In the genomic region with DNA sequence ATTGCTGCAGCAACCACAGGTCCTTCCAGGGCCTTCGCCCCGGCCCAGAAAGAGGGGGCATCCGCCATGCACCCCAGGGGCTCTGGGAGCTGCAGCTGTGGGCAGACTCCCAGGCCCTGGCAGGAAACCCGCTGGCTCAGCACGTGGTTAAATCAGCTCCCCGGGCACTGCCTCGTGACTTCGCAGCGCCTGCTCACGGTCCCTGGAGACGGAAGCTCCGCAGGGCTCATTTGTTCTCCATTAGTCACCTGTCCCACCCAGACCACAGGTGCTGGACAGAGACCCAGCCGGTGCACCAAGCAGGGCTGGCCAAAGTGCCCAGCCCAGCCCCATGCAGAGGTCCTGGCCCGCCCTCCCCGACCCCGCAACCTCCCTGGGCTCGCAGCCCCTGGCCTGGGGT, we compare ENCODE assay signal across 9 cellular contexts. TPM values are rescaled to one million over a fixed set of nuclear protein-coding genes. Genes with fewer than 3 reads are reported as not detected.
A peak's percentile ranks its signal among the peaks of the same experiment; 100 is the strongest.
DNase-seq lines count a peak whose midpoint lies in the region; ATAC-seq and TF ChIP-seq lines count a peak whose summit lies in the region.
"Had no signal": no experiment of that assay in that cellular context is flagged by ENCODE, and none has a peak within 500 bp of the region (broad histone marks: within the 10 kb centered on the region; RNA-seq: fewer than 3 reads in every experiment).

No MANE protein-coding gene starts in this region.

- 29 to 43% methylated on average over 5 to 17 of the region's 17 CpGs for WGBS in GM23248 (ENCODE audit: low coverage in 1 of 2, low lambda C conversion rate in 2 of 2, missing lambda C conversion rate in 2 of 2), 2 experiments
- WGBS in esophagus squamous epithelium, 2 donors, result 20 to 35% methylated on average over 1 to 10 of the region's 17 CpGs

- H3K9me3 ChIP-seq in GM23248 (ENCODE audit: low read depth) (no peaks in the 10 kb centered on the region), Panc1 (ENCODE audit: control insufficient read depth, insufficient read depth, low read depth, low read length) (no peaks in the 10 kb centered on the region), esophagus squamous epithelium (no peaks in the 10 kb centered on the region)

- no peaks in the 10 kb centered on the region for H4K20me1 ChIP-seq in GM23248 (ENCODE audit: insufficient read depth)

- H3K4me1 ChIP-seq in GM23248 (ENCODE audit: insufficient read depth) (no peaks in the 10 kb centered on the region), Panc1 (ENCODE audit: control insufficient read depth, insufficient read depth, low read length) (peaks cover 29% of the 10 kb centered on the region), esophagus squamous epithelium (peaks cover 0 to 23% (median 3%) of the 10 kb centered on the region in 3 donors)

- no peak for TF ChIP-seq CTCF in Panc1 (IDR thresholded peaks at IDR 0.05)
- no peak for TF ChIP-seq CTCF in esophagus squamous epithelium (IDR thresholded peaks at IDR 0.05)

- ATAC-seq in Panc1 (peak; percentile 37; the same call in 1 of the 2 replicates), HG03135 (IDR thresholded peaks at IDR 0.05; ENCODE audit: unreplicated experiment) (no peak)
- ATAC-seq: effector memory CD8-positive, alpha-beta T cell had no signal

- intact Hi-C loops in Panc1 (cut with micrococcal nuclease; ENCODE audit: unreplicated experiment), result no loop called here
- intact Hi-C loops in esophagus squamous epithelium (cut with DNase I), result no loop called here

- H3F3A ChIP-seq in GM23248 (ENCODE audit: insufficient read depth), result no peaks in the 10 kb centered on the region

- no peaks in the 10 kb centered on the region for H3K9me2 ChIP-seq in GM23248 (ENCODE audit: insufficient read depth)

- peak; percentile 93 for DNase-seq in A172 (ENCODE audit: low spot score)
- peak; percentile 78 for DNase-seq in GM23248
- DNase-seq in Panc1 (ENCODE audit: low read depth, low spot score), result no peak
- DNase-seq in foreskin melanocyte, result peak; percentile 13
- DNase-seq in esophagus squamous epithelium (lab: John Stamatoyannopoulos, UW), result no peak
- DNase-seq in NCI-H510A treated with DMSO at 0.1 percent for 48 hours (lab: John Stamatoyannopoulos, UW), result no peak
- no peak for DNase-seq in stimulated activated CD4-positive, alpha-beta T cell treated with anti-CD3 and anti-CD28 coated beads, Interleukin-4, amount 100 ng/mL, for 24 hours
- DNase-seq: effector memory CD8-positive, alpha-beta T cell had no signal

- POLR2A ChIA-PET in Panc1 (lab: Charles Lee), result no interaction called here

- H3K27ac ChIP-seq in GM23248, result no peak overlapping the region
- H3K27ac ChIP-seq in Panc1 (ENCODE audit: low read length), result no peak overlapping the region
- no peak overlapping the region for H3K27ac ChIP-seq in esophagus squamous epithelium

- H3K9ac ChIP-seq in GM23248, result no peak overlapping the region

- no peak overlapping the region for H3K4me2 ChIP-seq in GM23248 (ENCODE audit: unreplicated experiment)

- H3K4me3 ChIP-seq in GM23248 (no peak overlapping the region), Panc1 (ENCODE audit: low read depth in 2 of 2, low read length in 2 of 2) (no peak overlapping the region), esophagus squamous epithelium (no peak overlapping the region)

- no peaks in the 10 kb centered on the region for H3K36me3 ChIP-seq in GM23248 (ENCODE audit: low read depth)
- H3K36me3 ChIP-seq in Panc1 (ENCODE audit: control insufficient read depth, insufficient read depth, low read length), result no peaks in the 10 kb centered on the region
- H3K36me3 ChIP-seq in esophagus squamous epithelium, result no peaks in the 10 kb centered on the region

- TF ChIP-seq POLR2A in esophagus squamous epithelium (IDR thresholded peaks at IDR 0.05), result no peak

- H2AFZ ChIP-seq in GM23248, result no peak overlapping the region

- no peaks in the 10 kb centered on the region for H3K79me2 ChIP-seq in GM23248 (ENCODE audit: insufficient read depth)

- in situ Hi-C loops in GM23248 (cut with MboI) (no loop called here), Panc1 (cut with HindIII; ENCODE audit: low pct_unique_long_range_greater_than_20kb, low sequenced_read_pairs) (no loop called here)

- BruUV-seq in Panc1 (replicated peaks; lab: Mats Ljungman, UMichigan), result no TSS peak

- H3K27me3 ChIP-seq in GM23248 (replicated peaks; ENCODE audit: insufficient read depth), result peaks cover 28% of the 10 kb centered on the region
- H3K27me3 ChIP-seq in Panc1 (ENCODE audit: control insufficient read depth, insufficient read depth, low read length), result no peaks in the 10 kb centered on the region
- peaks cover 0 to 98% (median 2%) of the 10 kb centered on the region in 4 donors for H3K27me3 ChIP-seq in esophagus squamous epithelium

- CTCF ChIA-PET in Panc1 (lab: Charles Lee), result interaction anchor here (0.6 kb wide), 1 partner anchor 12 kb away, joined by 3 read pairs; no protein-coding TSS in a partner anchor

RNA-seq across cellular contexts. Expression of a gene that starts 14.7 kb away (rescaled TPM):
- 0.31 and 0.36 TPM in 2 replicates for total RNA-seq in A172 (2014; rRNA removed; shearing (Covaris generic))
- not detected in 2 replicates for total RNA-seq in GM23248 (2014; rRNA removed; shearing (Covaris generic))
- polyA plus RNA-seq in GM23248 (2016; fragmentation: Nextera tagmentation; extraction: Ambion mirVana), result 0.38 TPM in 1 of 2 replicates, not detected in the other
- total RNA-seq in Panc1 (2021; ENCODE audit: unreplicated experiment) (19.4 TPM), esophagus squamous epithelium (not detected)
- polyA plus RNA-seq in Panc1 (2012; ENCODE audit: insufficient read length), result 37.9 TPM

RNA-seq across cellular contexts. Expression of a gene that starts 41.1 kb away (rescaled TPM):
- 88.1 and 91.0 TPM in 2 replicates for total RNA-seq in A172 (2014; rRNA removed; shearing (Covaris generic))
- total RNA-seq in GM23248 (2014; rRNA removed; shearing (Covaris generic)), result 0.43 TPM in 1 of 2 replicates, not detected in the other
- polyA plus RNA-seq in GM23248 (2016; fragmentation: Nextera tagmentation; extraction: Ambion mirVana), result not detected in 2 replicates
- 178 TPM for total RNA-seq in Panc1 (2021; ENCODE audit: unreplicated experiment)
- 392 TPM for polyA plus RNA-seq in Panc1 (2012; ENCODE audit: insufficient read length)
- 1 to 10 TPM in 3 of 4 donors, under 1 TPM in 1; 0.44 to 3.1 (median 1.9) TPM for total RNA-seq in esophagus squamous epithelium

Comparison
In these comparisons a context has a peak if more than half of its experiments do, and no peak if none do; other contexts are left out.
1. DNase-seq: peak in A172 (single experiment), GM23248 (single experiment) and foreskin melanocyte (single experiment); none in Panc1 (single experiment), esophagus squamous epithelium (single experiment), NCI-H510A treated with DMSO at 0.1 percent for 48 hours (single experiment) and stimulated activated CD4-positive, alpha-beta T cell treated with anti-CD3 and anti-CD28 coated beads, Interleukin-4, amount 100 ng/mL, for 24 hours (single experiment).
2. RNA of a gene that starts 14.7 kb away (total RNA-seq): 19.4 TPM in Panc1 (single experiment); 0.31 to 0.36 TPM in A172, not detected in GM23248 and not detected in esophagus squamous epithelium; every median in the first group is over 10 times any median in the second.
3. RNA of a gene that starts 41.1 kb away (total RNA-seq): 178 TPM in Panc1 (single experiment) and 88.1 to 91.0 TPM in A172; 0.44 to 3.1 TPM in esophagus squamous epithelium and 0.43 TPM in GM23248; every median in the first group is over 10 times any median in the second.